ENCODE assay signal across 1 cellular context in the genomic region with DNA sequence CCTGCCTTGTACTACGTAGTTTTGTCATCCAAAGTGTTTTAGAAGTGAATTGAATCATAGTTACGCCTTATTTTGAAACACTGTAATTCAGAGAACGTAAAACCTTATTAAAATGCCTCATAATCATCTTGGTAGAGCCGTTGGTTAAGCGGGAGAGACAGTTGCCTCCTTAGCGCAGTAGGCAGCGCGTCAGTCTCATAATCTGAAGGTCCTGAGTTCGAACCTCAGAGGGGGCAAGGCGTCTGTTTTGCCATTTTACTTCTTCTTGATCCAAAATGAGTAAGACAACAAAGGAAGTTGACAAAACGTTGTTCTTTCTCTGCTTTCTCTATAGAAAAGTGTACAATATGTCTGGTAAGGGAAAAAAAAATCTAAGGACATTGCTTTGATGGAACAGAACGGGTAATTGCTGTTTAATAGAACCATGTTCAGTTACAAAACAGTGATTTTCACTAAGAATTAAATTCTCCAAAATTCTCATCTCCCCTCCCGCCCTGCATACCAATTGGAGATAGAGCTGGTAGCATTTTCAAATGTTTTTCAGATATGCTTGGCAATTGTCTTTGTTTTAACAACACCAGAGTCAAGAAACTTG.
TF ChIP-seq lines count a peak whose summit lies in the region.

No MANE protein-coding gene starts in this region.

TF ChIP-seq in HepG2, 621 proteins besides CTCF, POLR2A, EP300 and RAD21 (continued from another document and continues in another):
- TF ChIP-seq SYNCRIP (IDR thresholded peaks at IDR 0.05; ENCODE audit: insufficient read depth, low read depth, low read length) (no peak), RBM39 (IDR thresholded peaks at IDR 0.05; ENCODE audit: low read depth, low read length, poor library complexity, severe bottlenecking) (no peak), ZNF451 (CRISPR knock-in tag; IDR thresholded peaks at IDR 0.05) (no peak), HOXA3 (CRISPR knock-in tag; IDR thresholded peaks at IDR 0.05) (peak; percentile 75), SRY (CRISPR knock-in tag; IDR thresholded peaks at IDR 0.05) (no peak), ZNF260 (CRISPR knock-in tag; IDR thresholded peaks at IDR 0.05; ENCODE audit: borderline replicate concordance, low read depth) (no peak), REXO4 (CRISPR knock-in tag; IDR thresholded peaks at IDR 0.05; ENCODE audit: borderline replicate concordance) (0 out of 2 replicates have a peak, but pooled peaks have one; percentile 24), ZNF530 (CRISPR knock-in tag; IDR thresholded peaks at IDR 0.05; ENCODE audit: low read depth) (no peak), MTF1 (CRISPR knock-in tag; IDR thresholded peaks at IDR 0.05) (no peak), GATA4 (IDR thresholded peaks at IDR 0.05; ENCODE audit: borderline replicate concordance, low read depth) (no peak), ZNF589 (CRISPR knock-in tag; conservative IDR thresholded peaks at IDR 0.05) (no peak), SIX4 (CRISPR knock-in tag; IDR thresholded peaks at IDR 0.05) (0 out of 2 replicates have a peak, but pooled peaks have one; percentile 44), ZNF121 (CRISPR knock-in tag; IDR thresholded peaks at IDR 0.05) (no peak), SMAD9 (CRISPR knock-in tag; IDR thresholded peaks at IDR 0.05) (no peak), ARID2 (CRISPR knock-in tag; IDR thresholded peaks at IDR 0.05; ENCODE audit: borderline replicate concordance) (no peak), ZNF160 (CRISPR knock-in tag; IDR thresholded peaks at IDR 0.05) (no peak), FOSL1 (CRISPR knock-in tag; IDR thresholded peaks at IDR 0.05; ENCODE audit: borderline replicate concordance) (no peak), ZNF496 (CRISPR knock-in tag; IDR thresholded peaks at IDR 0.05; ENCODE audit: insufficient replicate concordance) (no peak), KDM6A (CRISPR knock-in tag; IDR thresholded peaks at IDR 0.05; ENCODE audit: low read depth) (no peak), HNF4A (CRISPR knock-in tag; IDR thresholded peaks at IDR 0.05) (no peak), JDP2 (CRISPR knock-in tag; IDR thresholded peaks at IDR 0.05; ENCODE audit: borderline replicate concordance) (no peak), ZNF614 (CRISPR knock-in tag; IDR thresholded peaks at IDR 0.05; ENCODE audit: borderline replicate concordance) (peak; percentile 51; the same call in 1 of the 2 replicates), AGO1 (IDR thresholded peaks at IDR 0.05; ENCODE audit: low read depth, low read length, poor library complexity, severe bottlenecking) (no peak), SRSF9 (IDR thresholded peaks at IDR 0.05; ENCODE audit: borderline replicate concordance, insufficient read depth, low read depth, low read length, poor library complexity, severe bottlenecking) (no peak)
- TF ChIP-seq, protein P1, sequence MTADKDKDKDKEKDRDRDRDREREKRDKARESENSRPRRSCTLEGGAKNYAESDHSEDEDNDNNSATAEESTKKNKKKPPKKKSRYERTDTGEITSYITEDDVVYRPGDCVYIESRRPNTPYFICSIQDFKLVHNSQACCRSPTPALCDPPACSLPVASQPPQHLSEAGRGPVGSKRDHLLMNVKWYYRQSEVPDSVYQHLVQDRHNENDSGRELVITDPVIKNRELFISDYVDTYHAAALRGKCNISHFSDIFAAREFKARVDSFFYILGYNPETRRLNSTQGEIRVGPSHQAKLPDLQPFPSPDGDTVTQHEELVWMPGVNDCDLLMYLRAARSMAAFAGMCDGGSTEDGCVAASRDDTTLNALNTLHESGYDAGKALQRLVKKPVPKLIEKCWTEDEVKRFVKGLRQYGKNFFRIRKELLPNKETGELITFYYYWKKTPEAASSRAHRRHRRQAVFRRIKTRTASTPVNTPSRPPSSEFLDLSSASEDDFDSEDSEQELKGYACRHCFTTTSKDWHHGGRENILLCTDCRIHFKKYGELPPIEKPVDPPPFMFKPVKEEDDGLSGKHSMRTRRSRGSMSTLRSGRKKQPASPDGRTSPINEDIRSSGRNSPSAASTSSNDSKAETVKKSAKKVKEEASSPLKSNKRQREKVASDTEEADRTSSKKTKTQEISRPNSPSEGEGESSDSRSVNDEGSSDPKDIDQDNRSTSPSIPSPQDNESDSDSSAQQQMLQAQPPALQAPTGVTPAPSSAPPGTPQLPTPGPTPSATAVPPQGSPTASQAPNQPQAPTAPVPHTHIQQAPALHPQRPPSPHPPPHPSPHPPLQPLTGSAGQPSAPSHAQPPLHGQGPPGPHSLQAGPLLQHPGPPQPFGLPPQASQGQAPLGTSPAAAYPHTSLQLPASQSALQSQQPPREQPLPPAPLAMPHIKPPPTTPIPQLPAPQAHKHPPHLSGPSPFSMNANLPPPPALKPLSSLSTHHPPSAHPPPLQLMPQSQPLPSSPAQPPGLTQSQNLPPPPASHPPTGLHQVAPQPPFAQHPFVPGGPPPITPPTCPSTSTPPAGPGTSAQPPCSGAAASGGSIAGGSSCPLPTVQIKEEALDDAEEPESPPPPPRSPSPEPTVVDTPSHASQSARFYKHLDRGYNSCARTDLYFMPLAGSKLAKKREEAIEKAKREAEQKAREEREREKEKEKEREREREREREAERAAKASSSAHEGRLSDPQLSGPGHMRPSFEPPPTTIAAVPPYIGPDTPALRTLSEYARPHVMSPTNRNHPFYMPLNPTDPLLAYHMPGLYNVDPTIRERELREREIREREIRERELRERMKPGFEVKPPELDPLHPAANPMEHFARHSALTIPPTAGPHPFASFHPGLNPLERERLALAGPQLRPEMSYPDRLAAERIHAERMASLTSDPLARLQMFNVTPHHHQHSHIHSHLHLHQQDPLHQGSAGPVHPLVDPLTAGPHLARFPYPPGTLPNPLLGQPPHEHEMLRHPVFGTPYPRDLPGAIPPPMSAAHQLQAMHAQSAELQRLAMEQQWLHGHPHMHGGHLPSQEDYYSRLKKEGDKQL (CRISPR knock-in tag; IDR thresholded peaks at IDR 0.05; ENCODE audit: low read depth) = no peak
- TF ChIP-seq, protein P2, sequence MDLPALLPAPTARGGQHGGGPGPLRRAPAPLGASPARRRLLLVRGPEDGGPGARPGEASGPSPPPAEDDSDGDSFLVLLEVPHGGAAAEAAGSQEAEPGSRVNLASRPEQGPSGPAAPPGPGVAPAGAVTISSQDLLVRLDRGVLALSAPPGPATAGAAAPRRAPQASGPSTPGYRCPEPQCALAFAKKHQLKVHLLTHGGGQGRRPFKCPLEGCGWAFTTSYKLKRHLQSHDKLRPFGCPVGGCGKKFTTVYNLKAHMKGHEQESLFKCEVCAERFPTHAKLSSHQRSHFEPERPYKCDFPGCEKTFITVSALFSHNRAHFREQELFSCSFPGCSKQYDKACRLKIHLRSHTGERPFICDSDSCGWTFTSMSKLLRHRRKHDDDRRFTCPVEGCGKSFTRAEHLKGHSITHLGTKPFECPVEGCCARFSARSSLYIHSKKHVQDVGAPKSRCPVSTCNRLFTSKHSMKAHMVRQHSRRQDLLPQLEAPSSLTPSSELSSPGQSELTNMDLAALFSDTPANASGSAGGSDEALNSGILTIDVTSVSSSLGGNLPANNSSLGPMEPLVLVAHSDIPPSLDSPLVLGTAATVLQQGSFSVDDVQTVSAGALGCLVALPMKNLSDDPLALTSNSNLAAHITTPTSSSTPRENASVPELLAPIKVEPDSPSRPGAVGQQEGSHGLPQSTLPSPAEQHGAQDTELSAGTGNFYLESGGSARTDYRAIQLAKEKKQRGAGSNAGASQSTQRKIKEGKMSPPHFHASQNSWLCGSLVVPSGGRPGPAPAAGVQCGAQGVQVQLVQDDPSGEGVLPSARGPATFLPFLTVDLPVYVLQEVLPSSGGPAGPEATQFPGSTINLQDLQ (CRISPR knock-in tag; IDR thresholded peaks at IDR 0.05) = no peak
- TF ChIP-seq, protein P3, sequence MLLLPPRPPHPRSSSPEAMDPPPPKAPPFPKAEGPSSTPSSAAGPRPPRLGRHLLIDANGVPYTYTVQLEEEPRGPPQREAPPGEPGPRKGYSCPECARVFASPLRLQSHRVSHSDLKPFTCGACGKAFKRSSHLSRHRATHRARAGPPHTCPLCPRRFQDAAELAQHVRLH (CRISPR knock-in tag; IDR thresholded peaks at IDR 0.05; ENCODE audit: borderline replicate concordance, low read depth) = peak; percentile 80
- TF ChIP-seq, protein P4, sequence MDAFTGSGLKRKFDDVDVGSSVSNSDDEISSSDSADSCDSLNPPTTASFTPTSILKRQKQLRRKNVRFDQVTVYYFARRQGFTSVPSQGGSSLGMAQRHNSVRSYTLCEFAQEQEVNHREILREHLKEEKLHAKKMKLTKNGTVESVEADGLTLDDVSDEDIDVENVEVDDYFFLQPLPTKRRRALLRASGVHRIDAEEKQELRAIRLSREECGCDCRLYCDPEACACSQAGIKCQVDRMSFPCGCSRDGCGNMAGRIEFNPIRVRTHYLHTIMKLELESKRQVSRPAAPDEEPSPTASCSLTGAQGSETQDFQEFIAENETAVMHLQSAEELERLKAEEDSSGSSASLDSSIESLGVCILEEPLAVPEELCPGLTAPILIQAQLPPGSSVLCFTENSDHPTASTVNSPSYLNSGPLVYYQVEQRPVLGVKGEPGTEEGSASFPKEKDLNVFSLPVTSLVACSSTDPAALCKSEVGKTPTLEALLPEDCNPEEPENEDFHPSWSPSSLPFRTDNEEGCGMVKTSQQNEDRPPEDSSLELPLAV (CRISPR knock-in tag; conservative IDR thresholded peaks at IDR 0.05; ENCODE audit: low read depth) = no peak
- TF ChIP-seq, protein P5, sequence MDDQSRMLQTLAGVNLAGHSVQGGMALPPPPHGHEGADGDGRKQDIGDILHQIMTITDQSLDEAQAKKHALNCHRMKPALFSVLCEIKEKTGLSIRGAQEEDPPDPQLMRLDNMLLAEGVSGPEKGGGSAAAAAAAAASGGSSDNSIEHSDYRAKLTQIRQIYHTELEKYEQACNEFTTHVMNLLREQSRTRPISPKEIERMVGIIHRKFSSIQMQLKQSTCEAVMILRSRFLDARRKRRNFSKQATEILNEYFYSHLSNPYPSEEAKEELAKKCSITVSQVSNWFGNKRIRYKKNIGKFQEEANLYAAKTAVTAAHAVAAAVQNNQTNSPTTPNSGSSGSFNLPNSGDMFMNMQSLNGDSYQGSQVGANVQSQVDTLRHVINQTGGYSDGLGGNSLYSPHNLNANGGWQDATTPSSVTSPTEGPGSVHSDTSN (CRISPR knock-in tag; IDR thresholded peaks at IDR 0.05; ENCODE audit: borderline replicate concordance) = no peak
- TF ChIP-seq, protein P6, sequence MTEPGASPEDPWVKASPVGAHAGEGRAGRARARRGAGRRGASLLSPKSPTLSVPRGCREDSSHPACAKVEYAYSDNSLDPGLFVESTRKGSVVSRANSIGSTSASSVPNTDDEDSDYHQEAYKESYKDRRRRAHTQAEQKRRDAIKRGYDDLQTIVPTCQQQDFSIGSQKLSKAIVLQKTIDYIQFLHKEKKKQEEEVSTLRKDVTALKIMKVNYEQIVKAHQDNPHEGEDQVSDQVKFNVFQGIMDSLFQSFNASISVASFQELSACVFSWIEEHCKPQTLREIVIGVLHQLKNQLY (CRISPR knock-in tag; IDR thresholded peaks at IDR 0.05) = no peak; the same call in 1 of the 2 replicates
- TF ChIP-seq, protein P7, sequence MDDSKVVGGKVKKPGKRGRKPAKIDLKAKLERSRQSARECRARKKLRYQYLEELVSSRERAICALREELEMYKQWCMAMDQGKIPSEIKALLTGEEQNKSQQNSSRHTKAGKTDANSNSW (CRISPR knock-in tag; IDR thresholded peaks at IDR 0.05; ENCODE audit: borderline replicate concordance) = no peak
- TF ChIP-seq, protein P8, sequence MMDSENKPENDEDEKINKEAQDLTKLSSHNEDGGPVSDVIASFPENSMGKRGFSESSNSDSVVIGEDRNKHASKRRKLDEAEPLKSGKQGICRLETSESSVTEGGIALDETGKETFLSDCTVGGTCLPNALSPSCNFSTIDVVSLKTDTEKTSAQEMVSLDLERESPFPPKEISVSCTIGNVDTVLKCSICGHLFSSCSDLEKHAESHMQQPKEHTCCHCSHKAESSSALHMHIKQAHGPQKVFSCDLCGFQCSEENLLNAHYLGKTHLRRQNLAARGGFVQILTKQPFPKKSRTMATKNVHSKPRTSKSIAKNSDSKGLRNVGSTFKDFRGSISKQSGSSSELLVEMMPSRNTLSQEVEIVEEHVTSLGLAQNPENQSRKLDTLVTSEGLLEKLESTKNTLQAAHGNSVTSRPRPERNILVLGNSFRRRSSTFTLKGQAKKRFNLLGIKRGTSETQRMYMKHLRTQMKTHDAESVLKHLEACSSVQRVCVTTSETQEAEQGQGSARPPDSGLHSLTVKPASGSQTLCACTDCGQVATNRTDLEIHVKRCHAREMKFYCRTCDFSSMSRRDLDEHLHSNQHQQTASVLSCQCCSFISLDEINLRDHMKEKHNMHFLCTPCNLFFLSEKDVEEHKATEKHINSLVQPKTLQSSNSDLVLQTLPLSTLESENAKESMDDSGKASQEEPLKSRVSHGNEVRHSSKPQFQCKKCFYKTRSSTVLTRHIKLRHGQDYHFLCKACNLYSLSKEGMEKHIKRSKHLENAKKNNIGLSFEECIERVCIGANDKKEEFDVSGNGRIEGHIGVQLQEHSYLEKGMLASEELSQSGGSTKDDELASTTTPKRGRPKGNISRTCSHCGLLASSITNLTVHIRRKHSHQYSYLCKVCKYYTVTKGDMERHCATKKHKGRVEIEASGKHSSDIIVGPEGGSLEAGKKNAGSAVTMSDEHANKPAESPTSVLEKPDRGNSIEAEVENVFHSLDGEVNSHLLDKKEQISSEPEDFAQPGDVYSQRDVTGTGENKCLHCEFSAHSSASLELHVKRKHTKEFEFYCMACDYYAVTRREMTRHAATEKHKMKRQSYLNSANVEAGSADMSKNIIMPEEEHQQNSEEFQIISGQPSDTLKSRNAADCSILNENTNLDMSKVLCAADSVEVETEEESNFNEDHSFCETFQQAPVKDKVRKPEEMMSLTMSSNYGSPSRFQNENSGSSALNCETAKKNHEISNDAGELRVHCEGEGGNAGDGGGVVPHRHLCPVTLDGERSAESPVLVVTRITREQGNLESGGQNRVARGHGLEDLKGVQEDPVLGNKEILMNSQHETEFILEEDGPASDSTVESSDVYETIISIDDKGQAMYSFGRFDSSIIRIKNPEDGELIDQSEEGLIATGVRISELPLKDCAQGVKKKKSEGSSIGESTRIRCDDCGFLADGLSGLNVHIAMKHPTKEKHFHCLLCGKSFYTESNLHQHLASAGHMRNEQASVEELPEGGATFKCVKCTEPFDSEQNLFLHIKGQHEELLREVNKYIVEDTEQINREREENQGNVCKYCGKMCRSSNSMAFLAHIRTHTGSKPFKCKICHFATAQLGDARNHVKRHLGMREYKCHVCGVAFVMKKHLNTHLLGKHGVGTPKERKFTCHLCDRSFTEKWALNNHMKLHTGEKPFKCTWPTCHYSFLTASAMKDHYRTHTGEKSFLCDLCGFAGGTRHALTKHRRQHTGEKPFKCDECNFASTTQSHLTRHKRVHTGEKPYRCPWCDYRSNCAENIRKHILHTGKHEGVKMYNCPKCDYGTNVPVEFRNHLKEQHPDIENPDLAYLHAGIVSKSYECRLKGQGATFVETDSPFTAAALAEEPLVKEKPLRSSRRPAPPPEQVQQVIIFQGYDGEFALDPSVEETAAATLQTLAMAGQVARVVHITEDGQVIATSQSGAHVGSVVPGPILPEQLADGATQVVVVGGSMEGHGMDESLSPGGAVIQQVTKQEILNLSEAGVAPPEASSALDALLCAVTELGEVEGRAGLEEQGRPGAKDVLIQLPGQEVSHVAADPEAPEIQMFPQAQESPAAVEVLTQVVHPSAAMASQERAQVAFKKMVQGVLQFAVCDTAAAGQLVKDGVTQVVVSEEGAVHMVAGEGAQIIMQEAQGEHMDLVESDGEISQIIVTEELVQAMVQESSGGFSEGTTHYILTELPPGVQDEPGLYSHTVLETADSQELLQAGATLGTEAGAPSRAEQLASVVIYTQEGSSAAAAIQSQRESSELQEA (CRISPR knock-in tag; IDR thresholded peaks at IDR 0.05; ENCODE audit: not compliant biosample characterization) = no peak
- TF ChIP-seq, protein P9, sequence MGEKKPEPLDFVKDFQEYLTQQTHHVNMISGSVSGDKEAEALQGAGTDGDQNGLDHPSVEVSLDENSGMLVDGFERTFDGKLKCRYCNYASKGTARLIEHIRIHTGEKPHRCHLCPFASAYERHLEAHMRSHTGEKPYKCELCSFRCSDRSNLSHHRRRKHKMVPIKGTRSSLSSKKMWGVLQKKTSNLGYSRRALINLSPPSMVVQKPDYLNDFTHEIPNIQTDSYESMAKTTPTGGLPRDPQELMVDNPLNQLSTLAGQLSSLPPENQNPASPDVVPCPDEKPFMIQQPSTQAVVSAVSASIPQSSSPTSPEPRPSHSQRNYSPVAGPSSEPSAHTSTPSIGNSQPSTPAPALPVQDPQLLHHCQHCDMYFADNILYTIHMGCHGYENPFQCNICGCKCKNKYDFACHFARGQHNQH (CRISPR knock-in tag; IDR thresholded peaks at IDR 0.05) = peak; percentile 91
